ENCODE assay signal across 2 cellular contexts in genomic region chr9:112212926-112213325, GRCh38.
A peak's percentile ranks its signal among the peaks of the same experiment; 100 is the strongest.
TF ChIP-seq lines count a peak whose summit lies in the region.

No MANE protein-coding gene starts in this region.

TF ChIP-seq in HepG2, 621 proteins besides CTCF, POLR2A, EP300 and RAD21:
- TF ChIP-seq HMG20A (CRISPR knock-in tag; IDR thresholded peaks at IDR 0.05; ENCODE audit: borderline replicate concordance) (no peak), SETDB1 (CRISPR knock-in tag; IDR thresholded peaks at IDR 0.05; ENCODE audit: borderline replicate concordance) (no peak), ZNF12 (CRISPR knock-in tag; IDR thresholded peaks at IDR 0.05) (no peak), ZFP36L2 (CRISPR knock-in tag; IDR thresholded peaks at IDR 0.05) (no peak), DMTF1 (CRISPR knock-in tag; IDR thresholded peaks at IDR 0.05) (no peak), TAF15 (IDR thresholded peaks at IDR 0.05; ENCODE audit: low read depth, low read length, poor library complexity, severe bottlenecking) (no peak), ZSCAN9 (CRISPR knock-in tag; IDR thresholded peaks at IDR 0.05; ENCODE audit: borderline replicate concordance) (no peak), ZNF251 (CRISPR knock-in tag; IDR thresholded peaks at IDR 0.05) (no peak), NBN (conservative IDR thresholded peaks at IDR 0.05) (no peak), MAFK (conservative IDR thresholded peaks at IDR 0.05 in 1 of 2, IDR thresholded peaks at IDR 0.05 in 1 of 2; ENCODE audit: low read length in 2 of 2) (peak; percentile 83 to 89), ZNF572 (CRISPR knock-in tag; IDR thresholded peaks at IDR 0.05) (no peak), MAFF (IDR thresholded peaks at IDR 0.05; ENCODE audit: low read depth, low read length) (peak; percentile 83), CAMTA2 (CRISPR knock-in tag; IDR thresholded peaks at IDR 0.05; ENCODE audit: borderline replicate concordance) (no peak), ZNF142 (CRISPR knock-in tag; IDR thresholded peaks at IDR 0.05) (no peak)
- TF ChIP-seq, protein P1, sequence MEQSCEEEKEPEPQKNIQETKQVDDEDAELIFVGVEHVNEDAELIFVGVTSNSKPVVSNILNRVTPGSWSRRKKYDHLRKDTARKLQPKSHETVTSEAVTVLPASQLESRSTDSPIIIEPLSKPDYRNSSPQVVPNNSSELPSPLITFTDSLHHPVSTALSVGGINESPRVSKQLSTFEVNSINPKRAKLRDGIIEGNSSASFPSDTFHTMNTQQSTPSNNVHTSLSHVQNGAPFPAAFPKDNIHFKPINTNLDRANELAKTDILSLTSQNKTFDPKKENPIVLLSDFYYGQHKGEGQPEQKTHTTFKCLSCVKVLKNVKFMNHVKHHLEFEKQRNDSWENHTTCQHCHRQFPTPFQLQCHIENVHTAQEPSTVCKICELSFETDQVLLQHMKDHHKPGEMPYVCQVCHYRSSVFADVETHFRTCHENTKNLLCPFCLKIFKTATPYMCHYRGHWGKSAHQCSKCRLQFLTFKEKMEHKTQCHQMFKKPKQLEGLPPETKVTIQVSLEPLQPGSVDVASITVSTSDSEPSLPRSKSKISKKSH (CRISPR knock-in tag; IDR thresholded peaks at IDR 0.05; ENCODE audit: borderline replicate concordance): no peak

TF ChIP-seq in K562, 482 proteins besides CTCF, POLR2A, EP300 and RAD21:
- no peak for TF ChIP-seq MYC (IDR thresholded peaks at IDR 0.05; ENCODE audit: low read depth, low read length)
- no peak for TF ChIP-seq MYC (CRISPR knock-in tag; IDR thresholded peaks at IDR 0.05; ENCODE audit: borderline replicate concordance, low read depth)
- no peak for TF ChIP-seq KDM4B (IDR thresholded peaks at IDR 0.05; ENCODE audit: borderline replicate concordance in 2 of 2, low read depth in 1 of 2)
- TF ChIP-seq, protein P2, sequence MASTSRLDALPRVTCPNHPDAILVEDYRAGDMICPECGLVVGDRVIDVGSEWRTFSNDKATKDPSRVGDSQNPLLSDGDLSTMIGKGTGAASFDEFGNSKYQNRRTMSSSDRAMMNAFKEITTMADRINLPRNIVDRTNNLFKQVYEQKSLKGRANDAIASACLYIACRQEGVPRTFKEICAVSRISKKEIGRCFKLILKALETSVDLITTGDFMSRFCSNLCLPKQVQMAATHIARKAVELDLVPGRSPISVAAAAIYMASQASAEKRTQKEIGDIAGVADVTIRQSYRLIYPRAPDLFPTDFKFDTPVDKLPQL (IDR thresholded peaks at IDR 0.05; ENCODE audit: extremely low read depth, insufficient read length): no peak
- no peak for TF ChIP-seq XRCC5 (IDR thresholded peaks at IDR 0.05; ENCODE audit: low read depth, low read length)
- TF ChIP-seq VEZF1 (CRISPR knock-in tag; IDR thresholded peaks at IDR 0.05): no peak
- TF ChIP-seq, protein P3, sequence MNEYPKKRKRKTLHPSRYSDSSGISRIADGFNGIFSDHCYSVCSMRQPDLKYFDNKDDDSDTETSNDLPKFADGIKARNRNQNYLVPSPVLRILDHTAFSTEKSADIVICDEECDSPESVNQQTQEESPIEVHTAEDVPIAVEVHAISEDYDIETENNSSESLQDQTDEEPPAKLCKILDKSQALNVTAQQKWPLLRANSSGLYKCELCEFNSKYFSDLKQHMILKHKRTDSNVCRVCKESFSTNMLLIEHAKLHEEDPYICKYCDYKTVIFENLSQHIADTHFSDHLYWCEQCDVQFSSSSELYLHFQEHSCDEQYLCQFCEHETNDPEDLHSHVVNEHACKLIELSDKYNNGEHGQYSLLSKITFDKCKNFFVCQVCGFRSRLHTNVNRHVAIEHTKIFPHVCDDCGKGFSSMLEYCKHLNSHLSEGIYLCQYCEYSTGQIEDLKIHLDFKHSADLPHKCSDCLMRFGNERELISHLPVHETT (CRISPR knock-in tag; conservative IDR thresholded peaks at IDR 0.05 in 1 of 2, IDR thresholded peaks at IDR 0.05 in 1 of 2): no peak
- no peak for TF ChIP-seq THRAP3 (IDR thresholded peaks at IDR 0.05; ENCODE audit: borderline replicate concordance)
- no peak for TF ChIP-seq SIN3B (IDR thresholded peaks at IDR 0.05; ENCODE audit: low read depth)
- no peak for TF ChIP-seq ZFX (CRISPR knock-in tag; IDR thresholded peaks at IDR 0.05)
- no peak for TF ChIP-seq YBX1 (IDR thresholded peaks at IDR 0.05)
- TF ChIP-seq HBP1 (CRISPR knock-in tag; IDR thresholded peaks at IDR 0.05): no peak
- TF ChIP-seq MTF1 (CRISPR knock-in tag; IDR thresholded peaks at IDR 0.05; ENCODE audit: borderline replicate concordance): no peak
- TF ChIP-seq BACH1 (tag; IDR thresholded peaks at IDR 0.05): no peak
- TF ChIP-seq C11orf30 (IDR thresholded peaks at IDR 0.05; ENCODE audit: low read depth): peak; percentile 68
- TF ChIP-seq MAFG (tag; conservative IDR thresholded peaks at IDR 0.05): peak; percentile 75
- TF ChIP-seq KAT8 (IDR thresholded peaks at IDR 0.05; ENCODE audit: low read depth): no peak
- TF ChIP-seq MAFF (IDR thresholded peaks at IDR 0.05; ENCODE audit: low read length): peak; percentile 66
- no peak for TF ChIP-seq ZNF140 (CRISPR knock-in tag; IDR thresholded peaks at IDR 0.05)
- no peak for TF ChIP-seq HOXB6 (CRISPR knock-in tag; IDR thresholded peaks at IDR 0.05; ENCODE audit: borderline replicate concordance)
- TF ChIP-seq BDP1 (IDR thresholded peaks at IDR 0.05; ENCODE audit: insufficient read depth, insufficient read length): no peak
- no peak for TF ChIP-seq HDAC2 (IDR thresholded peaks at IDR 0.05)
- TF ChIP-seq RB1 (IDR thresholded peaks at IDR 0.05; ENCODE audit: low read depth): no peak
- TF ChIP-seq, protein P4, sequence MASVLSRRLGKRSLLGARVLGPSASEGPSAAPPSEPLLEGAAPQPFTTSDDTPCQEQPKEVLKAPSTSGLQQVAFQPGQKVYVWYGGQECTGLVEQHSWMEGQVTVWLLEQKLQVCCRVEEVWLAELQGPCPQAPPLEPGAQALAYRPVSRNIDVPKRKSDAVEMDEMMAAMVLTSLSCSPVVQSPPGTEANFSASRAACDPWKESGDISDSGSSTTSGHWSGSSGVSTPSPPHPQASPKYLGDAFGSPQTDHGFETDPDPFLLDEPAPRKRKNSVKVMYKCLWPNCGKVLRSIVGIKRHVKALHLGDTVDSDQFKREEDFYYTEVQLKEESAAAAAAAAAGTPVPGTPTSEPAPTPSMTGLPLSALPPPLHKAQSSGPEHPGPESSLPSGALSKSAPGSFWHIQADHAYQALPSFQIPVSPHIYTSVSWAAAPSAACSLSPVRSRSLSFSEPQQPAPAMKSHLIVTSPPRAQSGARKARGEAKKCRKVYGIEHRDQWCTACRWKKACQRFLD (CRISPR knock-in tag; IDR thresholded peaks at IDR 0.05): no peak
- no peak for TF ChIP-seq ZNF398 (CRISPR knock-in tag; IDR thresholded peaks at IDR 0.05)
- no peak for TF ChIP-seq ZNF77 (CRISPR knock-in tag; IDR thresholded peaks at IDR 0.05)
- TF ChIP-seq ZBTB40 (IDR thresholded peaks at IDR 0.05): no peak
- no peak for TF ChIP-seq ZBTB40 (CRISPR knock-in tag; IDR thresholded peaks at IDR 0.05)
- TF ChIP-seq ELF1 (tag; IDR thresholded peaks at IDR 0.05): no peak
- TF ChIP-seq TRIM24 (IDR thresholded peaks at IDR 0.05): no peak
- TF ChIP-seq ETS2 (tag; IDR thresholded peaks at IDR 0.05; ENCODE audit: borderline replicate concordance, poor library complexity, severe bottlenecking): no peak
- peak; percentile 72 for TF ChIP-seq MAFK (IDR thresholded peaks at IDR 0.05; ENCODE audit: low read length)
- TF ChIP-seq ADNP (tag; IDR thresholded peaks at IDR 0.05): no peak
- TF ChIP-seq ZNF316 (IDR thresholded peaks at IDR 0.05): peak; percentile 81
- TF ChIP-seq ZFP1 (CRISPR knock-in tag; IDR thresholded peaks at IDR 0.05): no peak
- no peak for TF ChIP-seq KLF1 (tag; IDR thresholded peaks at IDR 0.05)
- TF ChIP-seq ZBTB26 (CRISPR knock-in tag; IDR thresholded peaks at IDR 0.05): no peak
